ENCODE assay signal across 8 cellular contexts in genomic region chr1:146448212-146448868, GRCh38.
DNase-seq lines count a peak whose midpoint lies in the region; TF ChIP-seq lines count a peak whose summit lies in the region.
"Not testable (repeated sequence)": the region's sequence is repeated elsewhere in the genome, so short reads cannot be mapped to it uniquely, and the experiment has no call there.

No MANE protein-coding gene starts in this region.

- H3F3A ChIP-seq in PC-9 (ENCODE audit: insufficient read depth, low read depth) = not testable (repeated sequence)

- H3K4me3 ChIP-seq in PC-9 = peak overlapping the region; percentile 29; the same call in 1 of the 2 replicates
- H3K4me3 ChIP-seq in lower leg skin (ENCODE audit: low read depth, poor library complexity, severe bottlenecking); spleen: not testable (repeated sequence)

- H3K27ac Mint-ChIP-seq in CD14-positive monocyte; activated CD4-positive, alpha-beta memory T cell treated with anti-CD3 and anti-CD28 coated beads, Interleukin-2, amount 10 ng/mL, durations not matched to agents 7 days and 5 days; endothelial cell (ENCODE audit: unreplicated experiment): not testable (repeated sequence)

- BruUV-seq in PC-9 (replicated peaks; lab: Mats Ljungman, UMichigan) = not testable (repeated sequence)

- 0 to 9% methylated on average over 2 to 4 of the region's 4 CpGs for WGBS in lower leg skin, 2 donors
- WGBS in spleen, 5 donors = 13 to 29% (median 22%) methylated on average over 3 to 4 of the region's 4 CpGs; no CpG with 5 or more reads in 1 of the 5 donors

- H3K4me1 Mint-ChIP-seq in CD14-positive monocyte; activated CD4-positive, alpha-beta memory T cell treated with anti-CD3 and anti-CD28 coated beads, Interleukin-2, amount 10 ng/mL, durations not matched to agents 7 days and 5 days; endothelial cell (ENCODE audit: unreplicated experiment): not testable (repeated sequence)

- H3K4me1 ChIP-seq in PC-9 (replicated peaks; ENCODE audit: insufficient read depth); spleen: not testable (repeated sequence)

- H3K4me3 Mint-ChIP-seq in CD14-positive monocyte; activated CD4-positive, alpha-beta memory T cell treated with anti-CD3 and anti-CD28 coated beads, Interleukin-2, amount 10 ng/mL, durations not matched to agents 7 days and 5 days; endothelial cell (ENCODE audit: unreplicated experiment): not testable (repeated sequence)

- peak overlapping the region; percentile 74 for H3K4me2 ChIP-seq in PC-9

- not testable (repeated sequence) for H3K9me3 Mint-ChIP-seq in CD14-positive monocyte; activated CD4-positive, alpha-beta memory T cell treated with anti-CD3 and anti-CD28 coated beads, Interleukin-2, amount 10 ng/mL, durations not matched to agents 7 days and 5 days; endothelial cell (ENCODE audit: unreplicated experiment)

- intact Hi-C loops in CD14-positive monocyte (cut with micrococcal nuclease); PC-9 (cut with micrococcal nuclease; ENCODE audit: unreplicated experiment); lower leg skin (cut with DNase I; ENCODE audit: low total_unique reads); spleen (cut with DNase I; ENCODE audit: low total_unique reads): not testable (repeated sequence)

- not testable (repeated sequence) for H3K9me3 ChIP-seq in PC-9 (ENCODE audit: insufficient read depth, low read depth); spleen

- DNase-seq in CD14-positive monocyte (ENCODE audit: low spot score) (peak; percentile 50), PC-9 (peak in 1 of 2 experiments; percentile 52), endothelial cell (ENCODE audit: low spot score) (peak; percentile 58), lower leg skin (ENCODE audit: low spot score in 2 of 2) (peak; percentile 22 to 86), spleen (peak; percentile 83)
- peak; percentile 70 for DNase-seq in activated CD4-positive, alpha-beta memory T cell treated with anti-CD3 and anti-CD28 coated beads, Interleukin-2, amount 10 ng/mL, durations not matched to agents 7 days and 5 days
- DNase-seq in activated naive CD4-positive, alpha-beta T cell treated with Interleukin-2 at 50 U/mL for 16 hours = peak; percentile 60
- DNase-seq in stimulated activated CD8-positive, alpha-beta memory T cell treated with anti-CD3 and anti-CD28 coated beads, Interleukin-4, amount 100 ng/mL, for 24 hours (ENCODE audit: low read depth) = peak; percentile 20

- peak; percentile 35 for TF ChIP-seq CTCF in CD14-positive monocyte (IDR thresholded peaks at IDR 0.05)
- peak; percentile 56 for TF ChIP-seq CTCF in PC-9 (conservative IDR thresholded peaks at IDR 0.05)
- not testable (repeated sequence) for TF ChIP-seq CTCF in endothelial cell (IDR thresholded peaks at IDR 0.05; ENCODE audit: unreplicated experiment); lower leg skin (IDR thresholded peaks at IDR 0.05)
- TF ChIP-seq CTCF in spleen (IDR thresholded peaks at IDR 0.05 in 8 of 11, conservative IDR thresholded peaks at IDR 0.05 in 3 of 11) = peak in 5 of 11 experiments; percentile 24 to 44 (median 37)

- not testable (repeated sequence) for H3K27me3 ChIP-seq in PC-9 (ENCODE audit: insufficient read depth, low read depth); spleen (replicated peaks in 1 of 7)

- H3K27me3 Mint-ChIP-seq in CD14-positive monocyte (ENCODE audit: low read depth in 3 of 3); activated CD4-positive, alpha-beta memory T cell treated with anti-CD3 and anti-CD28 coated beads, Interleukin-2, amount 10 ng/mL, durations not matched to agents 7 days and 5 days; endothelial cell (ENCODE audit: unreplicated experiment): not testable (repeated sequence)

- CTCF ChIA-PET in PC-9 (lab: Charles Lee); activated CD4-positive, alpha-beta memory T cell treated with anti-CD3 and anti-CD28 coated beads, Interleukin-2, amount 10 ng/mL, durations not matched to agents 7 days and 5 days (lab: Charles Lee): not testable (repeated sequence)

- H3K79me2 ChIP-seq in PC-9 (ENCODE audit: low read depth) = not testable (repeated sequence)

- H3K27ac ChIP-seq in PC-9, spleen: not testable (repeated sequence)

- POLR2A ChIA-PET in PC-9 (lab: Charles Lee; ENCODE audit: unreplicated experiment); activated CD4-positive, alpha-beta memory T cell treated with anti-CD3 and anti-CD28 coated beads, Interleukin-2, amount 10 ng/mL, durations not matched to agents 7 days and 5 days (lab: Charles Lee): not testable (repeated sequence)

- H3K36me3 ChIP-seq in PC-9 (ENCODE audit: low read depth); spleen: not testable (repeated sequence)

- not testable (repeated sequence) for H3K36me3 Mint-ChIP-seq in CD14-positive monocyte; activated CD4-positive, alpha-beta memory T cell treated with anti-CD3 and anti-CD28 coated beads, Interleukin-2, amount 10 ng/mL, durations not matched to agents 7 days and 5 days (ENCODE audit: low read depth); endothelial cell (ENCODE audit: low read depth, unreplicated experiment)

- not testable (repeated sequence) for H3K9me2 ChIP-seq in PC-9 (ENCODE audit: insufficient read depth)

- H2AFZ ChIP-seq in PC-9 = not testable (repeated sequence)

- H4K20me1 ChIP-seq in PC-9 (ENCODE audit: insufficient read depth) = not testable (repeated sequence)

- TF ChIP-seq POLR2A in lower leg skin (IDR thresholded peaks at IDR 0.05); spleen (IDR thresholded peaks at IDR 0.05): not testable (repeated sequence)
